ENCODE assay signal across 1 cellular context in genomic region chr5:132807163-132807838, GRCh38.
TF ChIP-seq lines count a peak whose summit lies in the region.

No MANE protein-coding gene starts in this region.

TF ChIP-seq in GM12878, 131 proteins besides CTCF, POLR2A, EP300 and RAD21 (continued from another document and continues in another):
- TF ChIP-seq TCF3 (IDR thresholded peaks at IDR 0.05; ENCODE audit: borderline replicate concordance, insufficient read depth, low read depth, low read length) = no peak
- no peak for TF ChIP-seq SKIL (IDR thresholded peaks at IDR 0.05; ENCODE audit: low read depth, poor library complexity, severe bottlenecking)
- TF ChIP-seq KDM1A (IDR thresholded peaks at IDR 0.05; ENCODE audit: borderline replicate concordance) = no peak
- no peak for TF ChIP-seq NR2C2 (IDR thresholded peaks at IDR 0.05; ENCODE audit: borderline replicate concordance, control insufficient read depth, insufficient read length, low read depth)
- no peak for TF ChIP-seq BCL11A (IDR thresholded peaks at IDR 0.05; ENCODE audit: low read depth, low read length)
- peak; percentile 54; the same call in 1 of the 2 replicates for TF ChIP-seq MTA2 (IDR thresholded peaks at IDR 0.05; ENCODE audit: low read depth)
- TF ChIP-seq ESRRA (IDR thresholded peaks at IDR 0.05; ENCODE audit: low read length) = no peak
- TF ChIP-seq ZNF384 (IDR thresholded peaks at IDR 0.05; ENCODE audit: borderline replicate concordance, low read depth, low read length) = no peak
- no peak for TF ChIP-seq PAX8 (IDR thresholded peaks at IDR 0.05)
- TF ChIP-seq DPF2 (IDR thresholded peaks at IDR 0.05) = 0 out of 2 replicates have a peak, but pooled peaks have one; percentile 24
- TF ChIP-seq PKNOX1 (IDR thresholded peaks at IDR 0.05) = no peak
- TF ChIP-seq SMAD5 (IDR thresholded peaks at IDR 0.05; ENCODE audit: low read depth) = no peak
- TF ChIP-seq ETV6 (conservative IDR thresholded peaks at IDR 0.05 in 1 of 2, IDR thresholded peaks at IDR 0.05 in 1 of 2; ENCODE audit: borderline replicate concordance in 1 of 2, low read depth in 1 of 2) = no peak
- TF ChIP-seq SREBF2 (IDR thresholded peaks at IDR 0.05; ENCODE audit: low read length) = no peak
- TF ChIP-seq SMC3 (IDR thresholded peaks at IDR 0.05; ENCODE audit: borderline replicate concordance, low read length) = peak; percentile 33; the same call in 1 of the 2 replicates
- TF ChIP-seq EGR1 (IDR thresholded peaks at IDR 0.05; ENCODE audit: borderline replicate concordance in 1 of 2, low read depth in 2 of 2, low read length in 2 of 2) = no peak
- TF ChIP-seq RBBP5 (conservative IDR thresholded peaks at IDR 0.05) = no peak
- peak; percentile 19; the same call in 1 of the 2 replicates for TF ChIP-seq ZBTB40 (IDR thresholded peaks at IDR 0.05; ENCODE audit: borderline replicate concordance)
- no peak for TF ChIP-seq TARDBP (IDR thresholded peaks at IDR 0.05; ENCODE audit: borderline replicate concordance)
- TF ChIP-seq SP1 (IDR thresholded peaks at IDR 0.05; ENCODE audit: low read depth, low read length) = no peak
- peak; percentile 72 to 87; a peak in 3 of 4 replicates for TF ChIP-seq BHLHE40 (IDR thresholded peaks at IDR 0.05; ENCODE audit: borderline replicate concordance in 1 of 2, low read depth in 2 of 2, low read length in 1 of 2)
- TF ChIP-seq TCF7 (IDR thresholded peaks at IDR 0.05; ENCODE audit: borderline replicate concordance) = no peak
- no peak for TF ChIP-seq HCFC1 (IDR thresholded peaks at IDR 0.05; ENCODE audit: low read length)
- TF ChIP-seq PRDM15 (CRISPR knock-in tag; IDR thresholded peaks at IDR 0.05) = no peak
- 0 out of 2 replicates have a peak, but pooled peaks have one; percentile 29 for TF ChIP-seq RAD51 (IDR thresholded peaks at IDR 0.05)
- no peak for TF ChIP-seq REST (IDR thresholded peaks at IDR 0.05; ENCODE audit: low read depth, low read length)
- no peak for TF ChIP-seq IRF3 (IDR thresholded peaks at IDR 0.05)
- TF ChIP-seq SMARCA5 (IDR thresholded peaks at IDR 0.05) = no peak
- no peak for TF ChIP-seq FOXM1 (IDR thresholded peaks at IDR 0.05; ENCODE audit: low read depth, low read length)
- TF ChIP-seq ZNF592 (IDR thresholded peaks at IDR 0.05) = no peak
- TF ChIP-seq LARP7 (IDR thresholded peaks at IDR 0.05) = no peak
- TF ChIP-seq ZBTB11 (CRISPR knock-in tag; IDR thresholded peaks at IDR 0.05) = no peak
- no peak for TF ChIP-seq SUPT20H (IDR thresholded peaks at IDR 0.05; ENCODE audit: borderline replicate concordance, control insufficient read depth, low read depth, low read length)
